20 cellular contexts compared by ENCODE assay signal in the genomic region with DNA sequence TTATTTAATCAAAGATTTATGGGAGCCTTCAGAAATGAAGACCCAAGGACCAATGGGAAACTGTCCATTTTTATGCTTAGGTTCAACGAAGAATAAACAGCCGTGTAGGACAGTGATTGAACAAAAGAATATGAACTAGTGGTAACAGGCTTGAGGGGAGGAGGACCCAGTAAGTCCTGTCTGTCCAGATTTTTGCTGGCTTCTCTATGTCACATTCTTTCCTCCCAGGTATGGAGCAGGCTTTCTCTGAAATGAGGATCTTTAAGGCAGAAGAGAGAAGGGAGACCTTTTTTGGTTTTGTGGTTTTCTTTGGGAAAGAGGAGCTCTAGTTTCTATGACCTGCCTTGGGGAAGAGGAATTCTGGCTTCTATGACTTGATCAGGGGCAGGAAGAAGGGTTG.
"Had no signal": no experiment of that assay in that cellular context is flagged by ENCODE, and none has a peak within 500 bp of the region (broad histone marks: within the 10 kb centered on the region; RNA-seq: fewer than 3 reads in every experiment).

No MANE protein-coding gene starts in this region.

- ATAC-seq: activated T-cell treated with anti-CD3 and anti-CD28 coated beads, Interleukin-2, amount 50 U/mL, for 4 hours; T-cell had no signal

- H3K36me3 ChIP-seq: cardiac muscle cell, left ventricle myocardium inferior, right atrium auricular region, suprapubic skin, upper lobe of left lung had no signal

- H3K27me3 ChIP-seq: cardiac muscle cell, right atrium auricular region, suprapubic skin, upper lobe of left lung had no signal

- H3K9me3 Mint-ChIP-seq: activated T-cell treated with anti-CD3 and anti-CD28 coated beads, Interleukin-2, amount 50 U/mL, for 4 hours; stimulated activated naive CD8-positive, alpha-beta T cell treated with anti-CD3 and anti-CD28 coated beads, Interleukin-15, Interleukin-2, amounts not matched to agents 100 ng/mL and 50 ng/mL, for 24 hours; T-cell had no signal

- H3K4me1 Mint-ChIP-seq: nephron, T-cell had no signal

- H3K4me3 ChIP-seq: cardiac muscle cell, left ventricle myocardium inferior, right atrium auricular region, skin epidermis, suprapubic skin, upper lobe of left lung had no signal

- H3K9me3 ChIP-seq: right atrium auricular region, suprapubic skin had no signal

- H3K4me1 ChIP-seq: left ventricle myocardium inferior, right atrium auricular region, suprapubic skin, upper lobe of left lung had no signal

- H3K27ac ChIP-seq: cardiac muscle cell, left ventricle myocardium inferior, right atrium auricular region, skin epidermis, suprapubic skin, upper lobe of left lung had no signal

- DNase-seq: activated CD4-positive, alpha-beta T cell treated with anti-CD3 and anti-CD28 coated beads for 1 hour; activated CD4-positive, alpha-beta T cell treated with anti-CD3 and anti-CD28 coated beads, Interleukin-2, amount 50 U/mL, for 48 hours; activated effector memory CD4-positive, alpha-beta T cell treated with Interleukin-2 at 50 U/mL for 16 hours; activated naive CD4-positive, alpha-beta T cell treated with anti-CD3 and anti-CD28 coated beads, Interleukin-2, amount 50 U/mL, for 16 hours; activated T-cell treated with anti-CD3 and anti-CD28 coated beads, Interleukin-2, amount 50 U/mL, for 4 hours; foreskin fibroblast; hypothalamus; left ventricle myocardium inferior; occipital lobe; stimulated activated CD4-positive, alpha-beta T cell treated with anti-CD3 and anti-CD28 coated beads, Interleukin-4, amount 100 ng/mL, for 24 hours; T-cell; T-helper 9 cell; upper lobe of left lung had no signal

- FAIRE-seq: colon had no signal

- H3K4me3 Mint-ChIP-seq: activated T-cell treated with anti-CD3 and anti-CD28 coated beads, Interleukin-2, amount 50 U/mL, for 4 hours; nephron; stimulated activated naive CD8-positive, alpha-beta T cell treated with anti-CD3 and anti-CD28 coated beads, Interleukin-15, Interleukin-2, amounts not matched to agents 100 ng/mL and 50 ng/mL, for 24 hours; T-cell had no signal

- H3K27ac Mint-ChIP-seq: nephron; stimulated activated naive CD8-positive, alpha-beta T cell treated with anti-CD3 and anti-CD28 coated beads, Interleukin-15, Interleukin-2, amounts not matched to agents 100 ng/mL and 50 ng/mL, for 24 hours; T-cell had no signal
